Comparison of ENCODE assay signal across 12 cellular contexts in the genomic region with DNA sequence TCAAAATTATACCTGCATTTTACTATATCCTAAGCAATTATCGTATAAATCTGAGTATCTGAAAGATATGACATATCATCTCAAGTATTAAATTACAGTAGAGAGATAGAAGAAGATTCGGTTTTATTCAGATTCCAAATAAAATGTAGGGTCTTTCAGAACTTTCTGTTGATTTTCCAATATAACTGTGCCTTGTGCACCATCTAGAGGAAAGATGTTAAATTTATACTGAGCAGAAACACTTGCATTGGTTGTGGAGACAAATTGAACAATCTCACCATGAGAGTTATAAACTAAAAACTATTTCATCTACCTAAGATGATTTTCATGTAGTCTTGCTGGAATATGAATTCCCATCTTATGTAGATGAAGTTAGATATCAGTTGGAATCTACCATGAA. TPM values are rescaled to one million over a fixed set of nuclear protein-coding genes. Genes with fewer than 3 reads are reported as not detected.
DNase-seq lines count a peak whose midpoint lies in the region; ATAC-seq, FAIRE-seq and TF ChIP-seq lines count a peak whose summit lies in the region.
"Had no signal": no experiment of that assay in that cellular context is flagged by ENCODE, and none has a peak within 500 bp of the region (broad histone marks: within the 10 kb centered on the region; RNA-seq: fewer than 3 reads in every experiment).

No MANE protein-coding gene starts in this region.

- H3K4me3 Mint-ChIP-seq in progenitor cell of endocrine pancreas (ENCODE audit: low read depth) (no peak overlapping the region), glutamatergic neuron (ENCODE audit: unreplicated experiment) (no peak overlapping the region)
- H3K4me3 Mint-ChIP-seq: central memory CD8-positive, alpha-beta T cell; natural killer cell treated with Interleukin-12 subunit alpha and Interleukin-12 subunit beta and Interleukin-15 and Interleukin-18, amount 100 ng/mL, for 72 hours had no signal

- H3K27me3 Mint-ChIP-seq in progenitor cell of endocrine pancreas: no peaks in the 10 kb centered on the region
- no peaks in the 10 kb centered on the region for H3K27me3 Mint-ChIP-seq in glutamatergic neuron (ENCODE audit: unreplicated experiment)

- H3K4me1 Mint-ChIP-seq in progenitor cell of endocrine pancreas (ENCODE audit: low read depth) (no peaks in the 10 kb centered on the region), glutamatergic neuron (ENCODE audit: low read depth, unreplicated experiment) (no peaks in the 10 kb centered on the region)

- no peaks in the 10 kb centered on the region for H3K9me3 Mint-ChIP-seq in progenitor cell of endocrine pancreas (ENCODE audit: low read depth)
- no peaks in the 10 kb centered on the region for H3K9me3 Mint-ChIP-seq in glutamatergic neuron (ENCODE audit: unreplicated experiment)
- H3K9me3 Mint-ChIP-seq: central memory CD8-positive, alpha-beta T cell; natural killer cell treated with Interleukin-12 subunit alpha and Interleukin-12 subunit beta and Interleukin-15 and Interleukin-18, amount 100 ng/mL, for 72 hours had no signal

- DNase-seq in NCI-H1092 (lab: John Stamatoyannopoulos, UW): peak; percentile 0
- no peak for DNase-seq in NCI-H1092 treated with DMSO at 0.1 percent for 48 hours (lab: John Stamatoyannopoulos, UW)
- DNase-seq in NCI-H69 (lab: John Stamatoyannopoulos, UW): peak; percentile 31
- no peak for DNase-seq in progenitor cell of endocrine pancreas (ENCODE audit: low spot score, unreplicated experiment)
- DNase-seq in glutamatergic neuron: no peak
- DNase-seq: activated T-cell treated with anti-CD3 and anti-CD28 coated beads, Interleukin-2, amount 50 U/mL, for 48 hours; hypothalamus had no signal

- H3K36me3 Mint-ChIP-seq in progenitor cell of endocrine pancreas (ENCODE audit: insufficient read depth): no peaks in the 10 kb centered on the region
- H3K36me3 Mint-ChIP-seq in glutamatergic neuron (ENCODE audit: unreplicated experiment): no peaks in the 10 kb centered on the region
- H3K36me3 Mint-ChIP-seq: natural killer cell treated with Interleukin-12 subunit alpha and Interleukin-12 subunit beta and Interleukin-15 and Interleukin-18, amount 100 ng/mL, for 72 hours had no signal

- H3K27ac Mint-ChIP-seq in progenitor cell of endocrine pancreas (no peak overlapping the region), glutamatergic neuron (ENCODE audit: unreplicated experiment) (no peak overlapping the region)
- H3K27ac Mint-ChIP-seq: natural killer cell treated with Interleukin-12 subunit alpha and Interleukin-12 subunit beta and Interleukin-15 and Interleukin-18, amount 100 ng/mL, for 72 hours had no signal

- ATAC-seq in HG03139 (IDR thresholded peaks at IDR 0.05; ENCODE audit: unreplicated experiment): no peak
- ATAC-seq in GM21717 (IDR thresholded peaks at IDR 0.05; ENCODE audit: unreplicated experiment): no peak
- ATAC-seq: natural killer cell treated with Interleukin-12 subunit alpha and Interleukin-12 subunit beta and Interleukin-15 and Interleukin-18, amount 100 ng/mL, for 72 hours had no signal

- FAIRE-seq in endometrium (lab: Jason Lieb, UNC): peak; percentile 89

- TF ChIP-seq CTCF in progenitor cell of endocrine pancreas (IDR thresholded peaks at IDR 0.05; ENCODE audit: unreplicated experiment): peak; percentile 36
- no peak for TF ChIP-seq CTCF in glutamatergic neuron (IDR thresholded peaks at IDR 0.05; ENCODE audit: partially characterized antibody, unreplicated experiment)

RNA-seq across cellular contexts. Expression of gene HSF2, which starts 26.8 kb away (rescaled TPM):
- total RNA-seq in progenitor cell of endocrine pancreas: 23.6 and 25.6 TPM in 2 replicates
- total RNA-seq in glutamatergic neuron (ENCODE audit: unreplicated experiment): 25.4 TPM

Comparison
In these comparisons a context has a peak if more than half of its experiments do, and no peak if none do; other contexts are left out.
1. DNase-seq: peak in NCI-H1092 (single experiment) and NCI-H69 (single experiment); none in NCI-H1092 treated with DMSO at 0.1 percent for 48 hours (single experiment), progenitor cell of endocrine pancreas (single experiment) and glutamatergic neuron (single experiment).